In the genomic region with DNA sequence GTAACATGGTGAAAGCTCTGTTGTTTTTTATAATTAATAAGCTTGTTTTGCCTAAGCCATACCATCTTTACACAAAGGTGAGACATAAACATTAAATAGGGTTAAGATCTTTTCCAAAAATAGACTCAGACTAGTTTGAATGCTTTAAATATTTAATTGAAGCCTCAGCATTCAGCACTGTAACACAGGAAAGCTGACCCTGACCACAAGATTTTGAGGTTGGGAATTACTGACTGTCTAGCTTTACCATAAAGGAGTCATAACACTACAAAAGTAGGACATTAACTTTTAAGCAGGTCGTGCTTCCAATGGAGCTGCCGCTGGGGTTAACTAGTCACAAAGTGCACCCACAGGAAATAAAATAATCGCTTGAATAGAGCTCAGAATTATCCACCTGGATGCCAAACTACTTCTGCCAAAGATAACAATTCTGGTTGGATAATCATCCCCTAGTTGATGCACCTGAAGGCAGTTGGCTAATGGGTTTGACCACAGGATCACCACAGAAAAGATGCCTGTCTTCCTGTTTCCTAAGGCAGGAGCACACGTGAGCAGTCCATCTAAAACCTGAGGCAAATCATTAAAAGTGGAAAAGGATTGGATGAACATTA, we compare ENCODE assay signal across 18 cellular contexts.
DNase-seq lines count a peak whose midpoint lies in the region; ATAC-seq and TF ChIP-seq lines count a peak whose summit lies in the region.
"Had no signal": no experiment of that assay in that cellular context is flagged by ENCODE, and none has a peak within 500 bp of the region (broad histone marks: within the 10 kb centered on the region; RNA-seq: fewer than 3 reads in every experiment).

No MANE protein-coding gene starts in this region.

- no peaks in the 10 kb centered on the region for H3K36me3 Mint-ChIP-seq in nephron progenitor cell (ENCODE audit: low read depth)
- H3K36me3 Mint-ChIP-seq: brain had no signal

- peaks cover 8% of the 10 kb centered on the region for H3K27me3 Mint-ChIP-seq in nephron progenitor cell (ENCODE audit: low read depth, poor library complexity)
- H3K27me3 Mint-ChIP-seq: brain had no signal

- peaks cover 15% of the 10 kb centered on the region for H3K4me1 ChIP-seq in adipocyte (ENCODE audit: control insufficient read depth, insufficient read depth, low read length)

- H3K9ac ChIP-seq in adipocyte (ENCODE audit: low read length) = no peak overlapping the region

- DNase-seq in COR-L47 (lab: John Stamatoyannopoulos, UW) (peak; percentile 69), NCI-H146 (lab: John Stamatoyannopoulos, UW) (peak; percentile 75), adipocyte (ENCODE audit: low read depth) (peak; percentile 32), kidney glomerular epithelial cell (lab: John Stamatoyannopoulos, UW) (peak; percentile 90), DMS53 treated with DMSO at 0.1 percent for 48 hours (lab: John Stamatoyannopoulos, UW; ENCODE audit: unreplicated experiment) (no peak), COLO668 (lab: John Stamatoyannopoulos, UW; ENCODE audit: unreplicated experiment) (no peak), nephron progenitor cell (no peak)
- DNase-seq: activated CD4-positive, alpha-beta T cell treated with anti-CD3 and anti-CD28 coated beads for 1 hour; activated CD8-positive, alpha-beta memory T cell treated with anti-CD3 and anti-CD28 coated beads, Interleukin-2, amount 50 U/mL, for 48 hours; activated naive CD4-positive, alpha-beta T cell; DMS79; midbrain; NCI-H524; sigmoid colon; T-helper 2 cell had no signal

- H3K27me3 ChIP-seq in adipocyte (replicated peaks; ENCODE audit: control insufficient read depth, insufficient read depth, low read length) = no peaks in the 10 kb centered on the region
- H3K27me3 ChIP-seq: sigmoid colon, tibial nerve had no signal

- H3K36me3 ChIP-seq in adipocyte (ENCODE audit: control insufficient read depth, insufficient read depth, low read length, severe bottlenecking) = no peaks in the 10 kb centered on the region
- H3K36me3 ChIP-seq: sigmoid colon, tibial nerve had no signal

- TF ChIP-seq CTCF in nephron progenitor cell (IDR thresholded peaks at IDR 0.05) = no peak

- H3K4me3 Mint-ChIP-seq in nephron progenitor cell = no peak overlapping the region
- H3K4me3 Mint-ChIP-seq: brain had no signal

- ATAC-seq in GM21367 (IDR thresholded peaks at IDR 0.05; ENCODE audit: unreplicated experiment) = no peak

- no peak overlapping the region for H3K4me3 ChIP-seq in adipocyte (ENCODE audit: low read length)
- H3K4me3 ChIP-seq: sigmoid colon, tibial nerve had no signal

- no peaks in the 10 kb centered on the region for H3K9me3 Mint-ChIP-seq in nephron progenitor cell
- H3K9me3 Mint-ChIP-seq: brain had no signal

- peaks cover 11% of the 10 kb centered on the region for H3K4me1 Mint-ChIP-seq in nephron progenitor cell

- H3K27ac Mint-ChIP-seq in nephron progenitor cell = no peak overlapping the region
- H3K27ac Mint-ChIP-seq: brain had no signal

- no peaks in the 10 kb centered on the region for H3K9me3 ChIP-seq in adipocyte (ENCODE audit: control insufficient read depth, low read length)
- H3K9me3 ChIP-seq: sigmoid colon, tibial nerve had no signal

Comparison
In these comparisons a context has a peak if more than half of its experiments do, and no peak if none do; other contexts are left out.
1. DNase-seq: peak in COR-L47 (single experiment), NCI-H146 (single experiment), adipocyte (single experiment) and kidney glomerular epithelial cell (single experiment); none in DMS53 treated with DMSO at 0.1 percent for 48 hours (single experiment), COLO668 (single experiment) and nephron progenitor cell (single experiment).